8 cellular contexts compared by ENCODE assay signal in the genomic region with DNA sequence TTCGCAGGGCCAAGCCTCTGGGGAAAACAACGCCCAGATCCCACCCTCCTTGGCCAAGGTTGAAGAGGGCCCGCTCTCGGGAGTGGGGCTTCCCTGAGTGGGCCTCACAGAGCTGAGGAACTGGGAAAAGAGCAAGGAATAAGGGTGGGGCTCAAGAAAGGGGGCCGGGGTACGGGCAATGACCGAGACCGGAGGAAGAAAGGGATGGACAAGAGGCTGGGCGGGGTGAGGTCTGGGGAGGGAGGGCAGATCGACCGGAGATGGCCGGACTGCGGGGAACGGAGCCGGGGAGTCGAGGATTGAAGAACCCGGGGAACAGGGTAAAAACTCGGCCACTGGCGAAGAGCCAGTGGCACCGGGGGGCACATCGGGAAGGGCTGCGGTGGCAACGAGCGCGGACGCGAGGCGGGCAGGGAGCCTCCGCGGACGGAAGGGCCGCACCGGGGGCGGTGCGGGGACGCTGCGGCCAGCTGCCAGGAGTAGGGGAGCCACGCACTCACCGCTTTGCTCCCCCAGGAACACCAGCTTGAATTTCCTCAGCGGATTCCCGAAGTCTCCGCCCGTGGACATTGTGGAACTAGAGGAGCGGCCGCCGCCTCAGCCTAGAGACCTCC. TPM values are rescaled to one million over a fixed set of nuclear protein-coding genes. Genes with fewer than 3 reads are reported as not detected.
A peak's percentile ranks its signal among the peaks of the same experiment; 100 is the strongest.
DNase-seq lines count a peak whose midpoint lies in the region; ATAC-seq and TF ChIP-seq lines count a peak whose summit lies in the region.

No MANE protein-coding gene starts in this region.

- H3K27me3 Mint-ChIP-seq in CD14-positive monocyte (ENCODE audit: low read depth in 3 of 3) (peaks cover 0 to 3% (median 2%) of the 10 kb centered on the region in 3 donors), nephron (ENCODE audit: low read depth) (no peaks in the 10 kb centered on the region)

- H3K36me3 Mint-ChIP-seq in CD14-positive monocyte: peaks cover 0 to 5% of the 10 kb centered on the region in 2 donors
- peaks cover 4% of the 10 kb centered on the region for H3K36me3 Mint-ChIP-seq in nephron (ENCODE audit: low read depth)

- H3K27me3 ChIP-seq in HUES6 (ENCODE audit: control insufficient read depth, insufficient read depth, low read length): no peaks in the 10 kb centered on the region

- H3K9me3 Mint-ChIP-seq in CD14-positive monocyte: peaks cover 0 to 8% (median 3%) of the 10 kb centered on the region in 7 donors
- no peaks in the 10 kb centered on the region for H3K9me3 Mint-ChIP-seq in nephron

- peak overlapping the region; percentile 76 to 92 (median 89) for H3K27ac Mint-ChIP-seq in CD14-positive monocyte
- H3K27ac Mint-ChIP-seq in nephron: peak overlapping the region; percentile 95 to 99 (median 99)

- H3K4me3 ChIP-seq in HUES6 (ENCODE audit: low read depth, low read length) (peak overlapping the region; percentile 100), fibroblast of pulmonary artery (replicated peaks; ENCODE audit: low read depth, low read length) (peak overlapping the region; percentile 97)

- no peaks in the 10 kb centered on the region for H3K9me3 ChIP-seq in HUES6 (ENCODE audit: control insufficient read depth, insufficient read depth, low read depth, low read length)

- H3K27ac ChIP-seq in HUES6 (ENCODE audit: low read depth, low read length): peak overlapping the region; percentile 85; the same call in 1 of the 2 replicates

- TF ChIP-seq CTCF in CD14-positive monocyte (IDR thresholded peaks at IDR 0.05) (no peak), fibroblast of pulmonary artery (IDR thresholded peaks at IDR 0.05; ENCODE audit: low read length, missing control alignments) (no peak), nephron (IDR thresholded peaks at IDR 0.05; ENCODE audit: unreplicated experiment in 3 of 3) (no peak)

- DNase-seq in CD14-positive monocyte (ENCODE audit: low spot score) (no peak), fibroblast of pulmonary artery (ENCODE audit: low read depth) (peak; percentile 44), NCI-H524 treated with DMSO at 0.1 percent for 48 hours (lab: John Stamatoyannopoulos, UW) (no peak), H4 (ENCODE audit: low spot score) (no peak)
- DNase-seq in activated T-cell treated with anti-CD3 and anti-CD28 coated beads, Interleukin-2, amount 50 U/mL, for 1 hour: peak; percentile 23

- intact Hi-C loops in CD14-positive monocyte (cut with micrococcal nuclease): no loop called here

- peak; percentile 2 for ATAC-seq in GM19397 (IDR thresholded peaks at IDR 0.05; ENCODE audit: unreplicated experiment)

- H3K4me3 Mint-ChIP-seq in CD14-positive monocyte (peak overlapping the region; percentile 96 to 98), nephron (peak overlapping the region; percentile 97 to 99 (median 97))

- no peaks in the 10 kb centered on the region for H3K36me3 ChIP-seq in HUES6 (ENCODE audit: control insufficient read depth, insufficient read depth, low read length)

- H3K9ac ChIP-seq in HUES6 (ENCODE audit: low read length): peak overlapping the region; percentile 93

- H3K4me1 Mint-ChIP-seq in CD14-positive monocyte (peaks cover 35% of the 10 kb centered on the region), nephron (peaks cover 28% of the 10 kb centered on the region)

- H3K4me1 ChIP-seq in HUES6 (ENCODE audit: control insufficient read depth, insufficient read depth, low read length): peaks cover 12% of the 10 kb centered on the region; the same call in 1 of the 2 replicates

RNA-seq across cellular contexts. Expression of gene RAB6A, which starts 0.7 kb away (rescaled TPM):
- 10 to 100 TPM; 78.6 to 91.3 TPM for polyA plus RNA-seq in CD14-positive monocyte
- 31.6 and 47.8 TPM in 2 replicates for total RNA-seq in H4 (2014; rRNA removed; shearing (Covaris generic))

RNA-seq across cellular contexts. Expression of gene MRPL48, which starts 27.5 kb away (rescaled TPM):
- polyA plus RNA-seq in CD14-positive monocyte: 10 to 100 TPM; 42.9 to 43.1 TPM
- total RNA-seq in H4 (2014; rRNA removed; shearing (Covaris generic)): 46.7 and 167 TPM in 2 replicates

Comparison
In these comparisons a context has a peak if more than half of its experiments do, and no peak if none do; other contexts are left out.
1. DNase-seq: peak in activated T-cell treated with anti-CD3 and anti-CD28 coated beads, Interleukin-2, amount 50 U/mL, for 1 hour (single experiment) and fibroblast of pulmonary artery (single experiment); none in CD14-positive monocyte (single experiment), NCI-H524 treated with DMSO at 0.1 percent for 48 hours (single experiment) and H4 (single experiment).